Comparison of ENCODE assay signal across 8 cellular contexts in the genomic region with DNA sequence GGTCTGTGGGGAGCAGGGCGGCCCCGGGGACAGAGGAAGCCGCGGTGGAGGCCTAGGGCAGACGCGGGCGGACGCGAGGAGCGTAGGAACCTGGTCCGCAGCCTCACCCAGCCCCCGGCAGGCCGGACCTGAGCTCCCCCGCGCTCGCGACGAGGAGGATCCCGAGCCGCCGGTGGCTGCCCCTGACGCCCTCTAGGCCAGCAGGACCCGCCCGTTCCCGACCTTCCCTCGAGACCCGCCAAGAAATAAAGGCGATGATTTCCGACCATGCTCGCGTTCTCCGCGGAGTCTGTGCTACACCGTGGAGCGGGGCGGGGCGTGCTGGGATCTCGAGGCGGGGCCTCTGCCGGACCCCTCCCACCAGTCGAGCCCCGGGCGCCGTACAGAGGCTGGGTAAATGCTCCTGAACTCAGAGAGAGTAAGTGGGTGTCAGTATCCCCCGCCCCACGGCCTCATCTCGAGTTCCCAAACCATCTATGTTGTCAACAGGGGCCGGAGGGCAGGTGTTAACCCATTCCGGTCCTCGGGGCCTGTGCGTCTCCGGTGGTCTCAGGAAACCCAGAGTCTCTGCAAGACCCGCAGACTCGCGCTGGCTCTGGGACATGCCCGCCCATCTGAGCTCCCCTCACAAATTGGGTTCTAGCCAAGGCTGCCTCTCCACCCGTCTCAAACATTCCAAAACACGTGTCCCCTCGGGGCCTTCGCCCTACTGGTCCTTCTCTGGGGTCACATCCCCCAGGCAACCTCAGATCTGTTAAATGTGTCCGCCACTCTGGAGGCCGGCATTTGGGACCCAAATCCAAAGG. TPM values are rescaled to one million over a fixed set of nuclear protein-coding genes. Genes with fewer than 3 reads are reported as not detected.
DNase-seq lines count a peak whose midpoint lies in the region; ATAC-seq and TF ChIP-seq lines count a peak whose summit lies in the region.

No MANE protein-coding gene starts in this region.

- H3K4me3 ChIP-seq in AG09309 (ENCODE audit: control insufficient read depth, low read depth, low read length) = peak overlapping the region; percentile 45
- peak overlapping the region; percentile 60 for H3K4me3 ChIP-seq in fibroblast of the aortic adventitia (ENCODE audit: low read depth, low read length)

- TF ChIP-seq CTCF in AG09309 (IDR thresholded peaks at IDR 0.05; ENCODE audit: control insufficient read depth, insufficient read depth, low read depth, low read length, missing control alignments) (no peak), fibroblast of the aortic adventitia (IDR thresholded peaks at IDR 0.05; ENCODE audit: insufficient read depth, low read length) (no peak), osteocyte (IDR thresholded peaks at IDR 0.05) (no peak), type B pancreatic cell (conservative IDR thresholded peaks at IDR 0.05) (no peak)

- H3K36me3 Mint-ChIP-seq in activated T-cell treated with anti-CD3 and anti-CD28 coated beads, Interleukin-2, amount 50 U/mL, for 24 hours (ENCODE audit: low read depth) = no peaks in the 10 kb centered on the region
- no peaks in the 10 kb centered on the region for H3K36me3 Mint-ChIP-seq in osteocyte (ENCODE audit: unreplicated experiment)
- peaks cover 3% of the 10 kb centered on the region for H3K36me3 Mint-ChIP-seq in type B pancreatic cell

- H3K4me3 Mint-ChIP-seq in activated T-cell treated with anti-CD3 and anti-CD28 coated beads, Interleukin-2, amount 50 U/mL, for 24 hours = peak overlapping the region; percentile 76
- H3K4me3 Mint-ChIP-seq in osteocyte (ENCODE audit: unreplicated experiment) (peak overlapping the region; percentile 75), type B pancreatic cell (peak overlapping the region; percentile 94)

- no peaks in the 10 kb centered on the region for H3K9me3 Mint-ChIP-seq in activated T-cell treated with anti-CD3 and anti-CD28 coated beads, Interleukin-2, amount 50 U/mL, for 24 hours
- H3K9me3 Mint-ChIP-seq in osteocyte (ENCODE audit: unreplicated experiment) = no peaks in the 10 kb centered on the region
- H3K9me3 Mint-ChIP-seq in type B pancreatic cell = no peaks in the 10 kb centered on the region

- no peak for DNase-seq in AG09309 (ENCODE audit: low read depth)
- DNase-seq in NOMO-1 (lab: John Stamatoyannopoulos, UW; ENCODE audit: unreplicated experiment in 2 of 2) = peak; percentile 59
- DNase-seq in activated T-cell treated with anti-CD3 and anti-CD28 coated beads, Interleukin-2, amount 50 U/mL, for 24 hours = peak; percentile 85
- no peak for DNase-seq in fibroblast of the aortic adventitia (ENCODE audit: low read depth)
- no peak for DNase-seq in osteocyte (ENCODE audit: extremely low spot score, unreplicated experiment)
- DNase-seq in type B pancreatic cell (ENCODE audit: extremely low spot score, unreplicated experiment) = no peak

- H3K4me1 Mint-ChIP-seq in activated T-cell treated with anti-CD3 and anti-CD28 coated beads, Interleukin-2, amount 50 U/mL, for 24 hours (ENCODE audit: low read depth) = peaks cover 18% of the 10 kb centered on the region
- H3K4me1 Mint-ChIP-seq in osteocyte (ENCODE audit: unreplicated experiment) (peaks cover 14% of the 10 kb centered on the region), type B pancreatic cell (ENCODE audit: unreplicated experiment) (peaks cover 8% of the 10 kb centered on the region)

- ATAC-seq in GM19023 (IDR thresholded peaks at IDR 0.05; ENCODE audit: unreplicated experiment) (peak; percentile 81), HG03196 (IDR thresholded peaks at IDR 0.05; ENCODE audit: unreplicated experiment) (peak; percentile 77)

- no peaks in the 10 kb centered on the region for H3K27me3 Mint-ChIP-seq in activated T-cell treated with anti-CD3 and anti-CD28 coated beads, Interleukin-2, amount 50 U/mL, for 24 hours
- H3K27me3 Mint-ChIP-seq in osteocyte (ENCODE audit: unreplicated experiment) (no peaks in the 10 kb centered on the region), type B pancreatic cell (no peaks in the 10 kb centered on the region)

- no peak overlapping the region for H3K27ac Mint-ChIP-seq in activated T-cell treated with anti-CD3 and anti-CD28 coated beads, Interleukin-2, amount 50 U/mL, for 24 hours
- no peak overlapping the region for H3K27ac Mint-ChIP-seq in osteocyte (ENCODE audit: unreplicated experiment)
- H3K27ac Mint-ChIP-seq in type B pancreatic cell = peak overlapping the region; percentile 62

RNA-seq across cellular contexts. Expression of a gene that starts 13.7 kb away (rescaled TPM):
- total RNA-seq in fibroblast of the aortic adventitia (ENCODE audit: low replicate concordance) (0.09 and 1.6 TPM in 2 replicates), osteocyte (4.1 and 5.5 TPM in 2 replicates), type B pancreatic cell (ENCODE audit: low replicate concordance) (12.4 and 20.0 TPM in 2 replicates)

RNA-seq across cellular contexts. Expression of a gene that starts 21.9 kb away (rescaled TPM):
- total RNA-seq in fibroblast of the aortic adventitia (ENCODE audit: low replicate concordance) (12.3 and 17.2 TPM in 2 replicates), osteocyte (35.2 and 41.8 TPM in 2 replicates), type B pancreatic cell (ENCODE audit: low replicate concordance) (41.6 and 48.7 TPM in 2 replicates)

Comparison
In these comparisons a context has a peak if more than half of its experiments do, and no peak if none do; other contexts are left out.
1. DNase-seq: peak in NOMO-1 (2 of 2) and activated T-cell treated with anti-CD3 and anti-CD28 coated beads, Interleukin-2, amount 50 U/mL, for 24 hours (single experiment); none in AG09309 (single experiment), fibroblast of the aortic adventitia (single experiment), osteocyte (single experiment) and type B pancreatic cell (single experiment).
2. Peak in every context shown above with its lines, with median percentiles within 50 percentile points of each other: H3K4me3 Mint-ChIP-seq.